ENCODE assay signal across 10 cellular contexts in the genomic region with DNA sequence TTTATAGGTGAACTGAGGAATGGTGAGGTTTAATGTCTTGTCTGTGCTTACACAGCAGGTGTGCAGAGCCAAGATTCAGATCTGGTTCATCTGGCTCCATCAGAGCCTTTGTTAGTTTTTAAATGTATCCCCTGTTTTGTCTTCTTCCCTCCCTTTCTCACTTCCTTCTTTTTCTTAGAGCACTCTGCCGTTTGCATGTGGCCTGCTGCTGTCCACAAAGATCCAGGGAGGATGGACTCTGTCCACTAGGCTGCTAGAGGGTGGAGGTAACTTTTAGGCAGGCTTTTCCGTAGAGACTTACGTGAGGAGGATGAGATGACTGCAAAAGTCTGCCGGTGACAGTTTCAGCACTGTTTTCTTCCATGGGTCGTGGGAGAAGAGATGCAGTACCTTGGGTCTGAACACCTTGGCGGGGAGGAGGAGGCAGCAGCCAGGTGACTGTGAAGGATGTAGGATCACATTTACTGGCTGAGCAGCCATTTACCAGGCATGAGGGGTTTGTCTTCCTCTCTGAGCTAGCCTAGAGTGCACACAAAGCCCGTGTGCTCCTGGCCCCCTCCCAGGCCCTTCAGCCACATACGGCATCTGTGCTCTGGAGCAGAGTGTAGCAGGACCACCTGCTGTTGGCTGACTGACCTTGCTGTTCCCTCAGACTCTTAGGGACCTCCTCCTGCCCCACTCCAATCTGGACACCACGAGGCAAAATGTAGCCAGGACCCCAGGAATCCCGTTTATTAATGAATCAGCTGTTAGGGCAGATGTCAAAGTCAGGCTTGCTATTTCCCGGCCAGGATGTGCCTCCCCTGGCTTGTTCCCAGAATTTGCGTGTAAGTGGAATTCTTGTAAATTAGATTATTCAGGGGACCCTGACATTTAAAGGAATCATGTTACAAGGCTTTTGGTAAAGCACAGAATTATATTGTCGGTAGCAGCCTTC. TPM values are rescaled to one million over a fixed set of nuclear protein-coding genes. Genes with fewer than 3 reads are reported as not detected.
DNase-seq lines count a peak whose midpoint lies in the region; ATAC-seq and TF ChIP-seq lines count a peak whose summit lies in the region.
"Had no signal": no experiment of that assay in that cellular context is flagged by ENCODE, and none has a peak within 500 bp of the region (broad histone marks: within the 10 kb centered on the region; RNA-seq: fewer than 3 reads in every experiment).

No MANE protein-coding gene starts in this region.

- H3K4me1 Mint-ChIP-seq in activated CD8-positive, alpha-beta memory T cell treated with anti-CD3 and anti-CD28 coated beads, Interleukin-2, amount 10 ng/mL, durations not matched to agents 7 days and 5 days = peaks cover 70% of the 10 kb centered on the region
- peaks cover 67% of the 10 kb centered on the region for H3K4me1 Mint-ChIP-seq in activated B cell treated with CpG ODN at 0.5 μM for 24 hours

- H3K27ac ChIP-seq in iPS-18a (ENCODE audit: low read length) (no peak overlapping the region), suprapubic skin (no peak overlapping the region)

- H3K9me3 Mint-ChIP-seq in activated CD8-positive, alpha-beta memory T cell treated with anti-CD3 and anti-CD28 coated beads, Interleukin-2, amount 10 ng/mL, durations not matched to agents 7 days and 5 days (ENCODE audit: low read depth) = no peaks in the 10 kb centered on the region
- H3K9me3 Mint-ChIP-seq in activated B cell treated with CpG ODN at 0.5 μM for 24 hours = no peaks in the 10 kb centered on the region

- POLR2A ChIA-PET in activated B cell treated with CpG ODN at 0.5 μM for 24 hours (lab: Charles Lee) = interaction anchor here (0.6 to 4.6 kb wide), 4 partner anchors 450 to 1769 kb away, joined by 3 to 62 read pairs (median 8); a partner anchor contains a TSS

- no peaks in the 10 kb centered on the region for H3K27me3 Mint-ChIP-seq in activated CD8-positive, alpha-beta memory T cell treated with anti-CD3 and anti-CD28 coated beads, Interleukin-2, amount 10 ng/mL, durations not matched to agents 7 days and 5 days
- H3K27me3 Mint-ChIP-seq in activated B cell treated with CpG ODN at 0.5 μM for 24 hours = no peaks in the 10 kb centered on the region

- H3K36me3 Mint-ChIP-seq in activated CD8-positive, alpha-beta memory T cell treated with anti-CD3 and anti-CD28 coated beads, Interleukin-2, amount 10 ng/mL, durations not matched to agents 7 days and 5 days = peaks cover 6% of the 10 kb centered on the region
- H3K36me3 Mint-ChIP-seq in activated B cell treated with CpG ODN at 0.5 μM for 24 hours (ENCODE audit: low read depth) = peaks cover 38% of the 10 kb centered on the region

- H3K4me1 ChIP-seq in iPS-18a (ENCODE audit: control insufficient read depth, low read depth, low read length) (peaks cover 8% of the 10 kb centered on the region), suprapubic skin (peaks cover 73% of the 10 kb centered on the region)

- TF ChIP-seq CTCF in activated B cell treated with CpG ODN at 0.5 μM for 24 hours (IDR thresholded peaks at IDR 0.05) = no peak
- TF ChIP-seq CTCF in suprapubic skin (IDR thresholded peaks at IDR 0.05) = no peak

- H3K27ac Mint-ChIP-seq in activated CD8-positive, alpha-beta memory T cell treated with anti-CD3 and anti-CD28 coated beads, Interleukin-2, amount 10 ng/mL, durations not matched to agents 7 days and 5 days = peak overlapping the region; percentile 93
- H3K27ac Mint-ChIP-seq in activated B cell treated with CpG ODN at 0.5 μM for 24 hours = peak overlapping the region; percentile 88

- no peak for ATAC-seq in activated CD8-positive, alpha-beta memory T cell treated with anti-CD3 and anti-CD28 coated beads, Interleukin-2, amount 10 ng/mL, durations not matched to agents 7 days and 5 days
- no peak for ATAC-seq in activated B cell treated with CpG ODN at 0.5 μM for 24 hours (ENCODE audit: low read depth)

- peak overlapping the region; percentile 80 for H3K4me3 Mint-ChIP-seq in activated CD8-positive, alpha-beta memory T cell treated with anti-CD3 and anti-CD28 coated beads, Interleukin-2, amount 10 ng/mL, durations not matched to agents 7 days and 5 days
- peak overlapping the region; percentile 89 for H3K4me3 Mint-ChIP-seq in activated B cell treated with CpG ODN at 0.5 μM for 24 hours

- CTCF ChIA-PET in activated CD8-positive, alpha-beta memory T cell treated with anti-CD3 and anti-CD28 coated beads, Interleukin-2, amount 10 ng/mL, durations not matched to agents 7 days and 5 days (lab: Charles Lee) = interaction anchor here (1.0 to 5.2 kb wide), 5 partner anchors 13 to 485 kb away, joined by 3 to 73 read pairs (median 6); a partner anchor contains a TSS
- CTCF ChIA-PET in activated B cell treated with CpG ODN at 0.5 μM for 24 hours (lab: Charles Lee) = interaction anchor here (0.6 to 1.2 kb wide), 3 partner anchors 489 to 702 kb away, joined by 3 to 4 read pairs (median 3); no protein-coding TSS in a partner anchor

- H3K9me3 ChIP-seq in iPS-18a (ENCODE audit: control insufficient read depth, low read depth, low read length) (no peaks in the 10 kb centered on the region), suprapubic skin (no peaks in the 10 kb centered on the region)

- peaks cover 11% of the 10 kb centered on the region for H3K36me3 ChIP-seq in iPS-18a (ENCODE audit: control insufficient read depth, low read depth, low read length)
- peaks cover 3% of the 10 kb centered on the region for H3K36me3 ChIP-seq in suprapubic skin

- DNase-seq in activated CD8-positive, alpha-beta memory T cell treated with anti-CD3 and anti-CD28 coated beads, Interleukin-2, amount 10 ng/mL, durations not matched to agents 7 days and 5 days = no peak
- DNase-seq in activated CD8-positive, alpha-beta memory T cell treated with anti-CD3 and anti-CD28 coated beads for 24 hours = no peak
- DNase-seq in activated B cell treated with CpG ODN at 0.5 μM for 24 hours (no peak), suprapubic skin (ENCODE audit: low spot score in 2 of 2) (no peak), cerebellum (ENCODE audit: low spot score) (no peak), GDM1 (lab: John Stamatoyannopoulos, UW) (no peak), NCI-H510A (lab: John Stamatoyannopoulos, UW) (no peak)
- DNase-seq: stimulated activated naive CD4-positive, alpha-beta T cell treated with Interleukin-2 at 50 U/mL for 16 hours had no signal

- no peak overlapping the region for H3K9ac ChIP-seq in iPS-18a (ENCODE audit: low read length)

- 48% methylated on average over 13 of the region's 13 CpGs for WGBS in suprapubic skin

- H3K4me3 ChIP-seq in iPS-18a (ENCODE audit: low read length) = peak overlapping the region; percentile 81
- H3K4me3 ChIP-seq in suprapubic skin = peak overlapping the region; percentile 82

- H3K27me3 ChIP-seq in iPS-18a (ENCODE audit: control insufficient read depth, insufficient read depth, low read length) (no peaks in the 10 kb centered on the region), suprapubic skin (no peaks in the 10 kb centered on the region)

- intact Hi-C loops in activated B cell treated with CpG ODN at 0.5 μM for 24 hours (cut with micrococcal nuclease) = no loop called here

- TF ChIP-seq EP300 in suprapubic skin (IDR thresholded peaks at IDR 0.05) = no peak

- TF ChIP-seq POLR2A in suprapubic skin (IDR thresholded peaks at IDR 0.05) = no peak

RNA-seq across cellular contexts. Expression of a gene that starts 1.9 kb away (rescaled TPM):
- 10 to 100 TPM; 37.2 to 46.2 TPM for total RNA-seq in activated CD8-positive, alpha-beta memory T cell treated with anti-CD3 and anti-CD28 coated beads, Interleukin-2, amount 10 ng/mL, durations not matched to agents 7 days and 5 days
- total RNA-seq in activated B cell treated with CpG ODN at 0.5 μM for 24 hours (33.1 and 40.1 TPM in 2 replicates), suprapubic skin (10 to 100 TPM; 19.4 to 25.0 (median 20.8) TPM), cerebellum (14.6 TPM)

RNA-seq across cellular contexts. Expression of a gene that starts 6.9 kb away (rescaled TPM):
- not detected for total RNA-seq in activated CD8-positive, alpha-beta memory T cell treated with anti-CD3 and anti-CD28 coated beads, Interleukin-2, amount 10 ng/mL, durations not matched to agents 7 days and 5 days
- total RNA-seq in activated B cell treated with CpG ODN at 0.5 μM for 24 hours = not detected in 2 replicates
- total RNA-seq in suprapubic skin = under 1 TPM in 1 of 4 donors, not detected in 3; 0.64 TPM
- not detected for total RNA-seq in cerebellum
- total RNA-seq: HT1080 had no signal

RNA-seq across cellular contexts. Expression of a gene that starts 14.1 kb away (rescaled TPM):
- 10 to 100 TPM; 25.0 to 26.4 TPM for total RNA-seq in activated CD8-positive, alpha-beta memory T cell treated with anti-CD3 and anti-CD28 coated beads, Interleukin-2, amount 10 ng/mL, durations not matched to agents 7 days and 5 days
- 18.9 and 20.1 TPM in 2 replicates for total RNA-seq in activated B cell treated with CpG ODN at 0.5 μM for 24 hours
- total RNA-seq in suprapubic skin = 10 to 100 TPM; 25.6 to 41.5 (median 37.6) TPM
- 14.5 TPM for total RNA-seq in cerebellum

RNA-seq across cellular contexts. Expression of a gene that starts 37.6 kb away (rescaled TPM):
- total RNA-seq in activated CD8-positive, alpha-beta memory T cell treated with anti-CD3 and anti-CD28 coated beads, Interleukin-2, amount 10 ng/mL, durations not matched to agents 7 days and 5 days = under 1 TPM in 1 of 2 experiments, not detected in 1; 0.28 TPM
- total RNA-seq in activated B cell treated with CpG ODN at 0.5 μM for 24 hours (not detected in 2 replicates), suprapubic skin (10 to 100 TPM in 3 of 4 donors, 1 to 10 TPM in 1; 9.9 to 16.9 (median 14.0) TPM), cerebellum (not detected)
- total RNA-seq: HT1080 had no signal
